ENCODE assay signal across 8 cellular contexts in the genomic region with DNA sequence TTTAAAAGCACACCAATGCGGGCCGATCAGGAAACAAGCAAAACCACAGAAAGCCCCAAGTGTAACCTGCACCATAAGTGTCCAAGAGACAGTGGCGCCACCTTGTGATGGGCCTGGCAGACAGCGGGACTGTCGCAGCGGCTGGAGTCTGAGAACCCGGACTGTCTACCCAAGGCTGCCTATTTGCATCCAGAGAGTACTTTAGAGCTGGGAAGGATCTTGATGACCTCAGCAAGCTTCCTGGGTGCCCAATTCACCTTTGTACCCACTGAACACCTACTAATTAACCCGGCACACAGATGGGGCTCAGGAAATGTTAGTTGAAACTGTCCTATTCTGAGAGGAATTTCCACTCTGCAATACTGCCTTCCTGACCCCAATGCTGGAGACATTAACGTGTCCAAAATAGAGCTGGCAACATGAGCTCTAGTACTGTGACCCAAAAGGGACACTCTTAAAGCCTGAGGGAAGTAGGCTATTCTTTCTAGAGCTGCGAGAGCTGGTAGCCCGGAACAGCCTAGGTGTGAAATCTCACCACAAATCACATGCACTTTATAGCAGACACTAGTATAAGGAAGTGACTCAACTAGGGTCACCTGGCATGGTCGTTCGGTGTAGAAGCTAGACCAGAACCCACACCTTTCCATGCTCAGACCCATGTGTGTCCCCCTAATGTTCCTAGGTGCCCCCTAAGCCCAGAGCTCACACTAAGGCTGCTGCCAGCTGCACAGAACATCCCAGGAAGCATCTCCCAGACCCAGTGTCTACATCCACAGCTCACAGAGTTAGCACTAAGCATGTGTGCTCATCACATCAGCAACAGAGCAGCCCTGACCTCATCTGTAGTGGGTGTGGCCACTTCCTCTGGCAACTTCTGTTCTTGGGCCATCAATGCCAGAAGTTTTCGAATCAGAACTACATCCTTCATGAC. TPM values are rescaled to one million over a fixed set of nuclear protein-coding genes. Genes with fewer than 3 reads are reported as not detected.
A peak's percentile ranks its signal among the peaks of the same experiment; 100 is the strongest.
DNase-seq lines count a peak whose midpoint lies in the region; ATAC-seq and TF ChIP-seq lines count a peak whose summit lies in the region.

No MANE protein-coding gene starts in this region.

- peaks cover 23% of the 10 kb centered on the region for H3K4me1 Mint-ChIP-seq in activated naive CD8-positive, alpha-beta T cell treated with anti-CD3 and anti-CD28 coated beads, Interleukin-2, amount 50 U/mL, for 24 hours

- no peak overlapping the region for H3K27ac ChIP-seq in left ventricle myocardium inferior (replicated peaks)

- peaks cover 60% of the 10 kb centered on the region for H3K36me3 Mint-ChIP-seq in activated naive CD8-positive, alpha-beta T cell treated with anti-CD3 and anti-CD28 coated beads, Interleukin-2, amount 50 U/mL, for 24 hours (ENCODE audit: low read depth)

- H3K9me3 ChIP-seq in MG63: no peaks in the 10 kb centered on the region
- no peaks in the 10 kb centered on the region for H3K9me3 ChIP-seq in left ventricle myocardium inferior (replicated peaks)

- TF ChIP-seq CTCF in GM12874 (IDR thresholded peaks at IDR 0.05; ENCODE audit: insufficient read depth, low read depth, low read length) (peak; percentile 80), left ventricle myocardium inferior (IDR thresholded peaks at IDR 0.05; ENCODE audit: borderline replicate concordance) (peak; percentile 87)

- DNase-seq in HCEC 1CT: peak; percentile 39
- peak; percentile 56 for DNase-seq in MG63
- DNase-seq in T-helper 1 cell: peak; percentile 59 to 80 (median 79)
- peak; percentile 81 for DNase-seq in activated naive CD8-positive, alpha-beta T cell treated with anti-CD3 and anti-CD28 coated beads, Interleukin-2, amount 50 U/mL, for 24 hours
- peak; percentile 82 for DNase-seq in left ventricle myocardium inferior
- peak; percentile 91 for DNase-seq in sciatic nerve (ENCODE audit: low spot score)
- no peak for DNase-seq in GF-D8 (lab: John Stamatoyannopoulos, UW)

- ATAC-seq in activated naive CD8-positive, alpha-beta T cell treated with anti-CD3 and anti-CD28 coated beads, Interleukin-2, amount 50 U/mL, for 24 hours: peak; percentile 85
- ATAC-seq in sciatic nerve: peak; percentile 89

- H3K4me3 ChIP-seq in MG63: no peak overlapping the region
- no peak overlapping the region for H3K4me3 ChIP-seq in left ventricle myocardium inferior

- no peaks in the 10 kb centered on the region for H3K27me3 Mint-ChIP-seq in activated naive CD8-positive, alpha-beta T cell treated with anti-CD3 and anti-CD28 coated beads, Interleukin-2, amount 50 U/mL, for 24 hours

- H3K4me1 ChIP-seq in left ventricle myocardium inferior: peaks cover 17% of the 10 kb centered on the region

- H3K27me3 ChIP-seq in MG63: no peaks in the 10 kb centered on the region
- H3K27me3 ChIP-seq in left ventricle myocardium inferior (ENCODE audit: low read depth): no peaks in the 10 kb centered on the region

- peaks cover 68% of the 10 kb centered on the region for H3K36me3 ChIP-seq in MG63
- peaks cover 58% of the 10 kb centered on the region for H3K36me3 ChIP-seq in left ventricle myocardium inferior

- H3K9me3 Mint-ChIP-seq in activated naive CD8-positive, alpha-beta T cell treated with anti-CD3 and anti-CD28 coated beads, Interleukin-2, amount 50 U/mL, for 24 hours: no peaks in the 10 kb centered on the region

- H3K27ac Mint-ChIP-seq in activated naive CD8-positive, alpha-beta T cell treated with anti-CD3 and anti-CD28 coated beads, Interleukin-2, amount 50 U/mL, for 24 hours: peak overlapping the region; percentile 3

- intact Hi-C loops in left ventricle myocardium inferior (cut with micrococcal nuclease): loop anchor here (5.0 kb wide), 1 partner anchor 253 kb away; no protein-coding TSS in a partner anchor
- intact Hi-C loops in sciatic nerve (cut with DNase I): loop anchor here (2.0 to 10.0 kb wide), 2 partner anchors 253 to 365 kb away; no protein-coding TSS in a partner anchor

- no peak overlapping the region for H3K4me3 Mint-ChIP-seq in activated naive CD8-positive, alpha-beta T cell treated with anti-CD3 and anti-CD28 coated beads, Interleukin-2, amount 50 U/mL, for 24 hours

RNA-seq across cellular contexts. Expression of a gene that starts 25.4 kb away (rescaled TPM):
- total RNA-seq in MG63 (2014; rRNA removed; shearing (Covaris generic); ENCODE audit: low replicate concordance): 8.9 and 10.2 TPM in 2 replicates
- 16.3 TPM for total RNA-seq in left ventricle myocardium inferior
- 24.6 TPM for total RNA-seq in sciatic nerve

RNA-seq across cellular contexts. Expression of a gene that starts 25.8 kb away (rescaled TPM):
- 50.6 and 78.4 TPM in 2 replicates for total RNA-seq in MG63 (2014; rRNA removed; shearing (Covaris generic); ENCODE audit: low replicate concordance)
- total RNA-seq in left ventricle myocardium inferior (158 TPM), sciatic nerve (90.7 TPM)
